17 cellular contexts compared by ENCODE assay signal in genomic region chr14:22487401-22487800, GRCh38.
A peak's percentile ranks its signal among the peaks of the same experiment; 100 is the strongest.
DNase-seq lines count a peak whose midpoint lies in the region; ATAC-seq and TF ChIP-seq lines count a peak whose summit lies in the region.
"Had no signal": no experiment of that assay in that cellular context is flagged by ENCODE, and none has a peak within 500 bp of the region (broad histone marks: within the 10 kb centered on the region; RNA-seq: fewer than 3 reads in every experiment).

No MANE protein-coding gene starts in this region.

- H3K4me3 Mint-ChIP-seq in CD4-positive, CD25-positive, alpha-beta regulatory T cell: peak overlapping the region; percentile 93 to 99 (median 96)
- H3K4me3 Mint-ChIP-seq in memory B cell: no peak overlapping the region

- H3K36me3 ChIP-seq in A673 (ENCODE audit: insufficient read depth, low read length, poor library complexity, severe bottlenecking) (no peaks in the 10 kb centered on the region), SU-DHL-6 (ENCODE audit: low read length) (no peaks in the 10 kb centered on the region)
- H3K36me3 ChIP-seq in CD4-positive, CD25-positive, alpha-beta regulatory T cell (ENCODE audit: control insufficient read depth, insufficient read depth, low read length): no peaks in the 10 kb centered on the region
- H3K36me3 ChIP-seq: pancreas, thoracic aorta had no signal

- H3K27me3 Mint-ChIP-seq in CD4-positive, CD25-positive, alpha-beta regulatory T cell: no peaks in the 10 kb centered on the region
- peaks cover 21% of the 10 kb centered on the region for H3K27me3 Mint-ChIP-seq in memory B cell

- no peak overlapping the region for H3K9ac ChIP-seq in SU-DHL-6 (ENCODE audit: low read length)

- POLR2A ChIA-PET in A673 (lab: Charles Lee; ENCODE audit: low non-redundant PET): no interaction called here

- H2AFZ ChIP-seq in SU-DHL-6 (ENCODE audit: low read depth, low read length, severe bottlenecking): no peak overlapping the region

- H3K9me3 ChIP-seq in A673 (ENCODE audit: low read depth, low read length, poor library complexity, severe bottlenecking) (no peaks in the 10 kb centered on the region), SU-DHL-6 (ENCODE audit: insufficient read depth, low read length) (no peaks in the 10 kb centered on the region)
- no peaks in the 10 kb centered on the region for H3K9me3 ChIP-seq in CD4-positive, CD25-positive, alpha-beta regulatory T cell (ENCODE audit: control insufficient read depth in 2 of 2, low read length in 2 of 2)
- H3K9me3 ChIP-seq: pancreas, thoracic aorta had no signal

- no peaks in the 10 kb centered on the region for H4K20me1 ChIP-seq in SU-DHL-6 (ENCODE audit: low read depth, low read length)

- H3K4me2 ChIP-seq in SU-DHL-6 (ENCODE audit: low read depth, low read length, poor library complexity, severe bottlenecking): no peak overlapping the region

- no peaks in the 10 kb centered on the region for H3K9me2 ChIP-seq in SU-DHL-6 (replicated peaks; ENCODE audit: insufficient read depth, low read length)

- no TSS peak for BruUV-seq in A673 (replicated peaks; lab: Mats Ljungman, UMichigan)

- intact Hi-C loops in A673 (cut with micrococcal nuclease; ENCODE audit: unreplicated experiment): no loop called here

- H3K27ac ChIP-seq in A673 (ENCODE audit: low read depth, low read length, poor library complexity, severe bottlenecking): peak overlapping the region; percentile 79
- peak overlapping the region; percentile 55 for H3K27ac ChIP-seq in CD4-positive, CD25-positive, alpha-beta regulatory T cell (ENCODE audit: insufficient read depth, low read length, poor library complexity, severe bottlenecking)
- H3K27ac ChIP-seq in SU-DHL-6 (ENCODE audit: low read depth, low read length): peak overlapping the region; percentile 96
- H3K27ac ChIP-seq: pancreas, thoracic aorta had no signal

- CTCF ChIA-PET in A673 (lab: Charles Lee): no interaction called here

- H3K27me3 ChIP-seq in A673 (replicated peaks; ENCODE audit: insufficient read depth, low read depth, low read length, poor library complexity) (no peaks in the 10 kb centered on the region), SU-DHL-6 (ENCODE audit: low read length) (no peaks in the 10 kb centered on the region)
- H3K27me3 ChIP-seq in CD4-positive, CD25-positive, alpha-beta regulatory T cell (ENCODE audit: control insufficient read depth, insufficient read depth, low read length): no peaks in the 10 kb centered on the region
- H3K27me3 ChIP-seq: pancreas had no signal

- TF ChIP-seq CTCF in A673 (conservative IDR thresholded peaks at IDR 0.05; ENCODE audit: low read depth, low read length) (no peak), SU-DHL-6 (IDR thresholded peaks at IDR 0.05; ENCODE audit: insufficient read depth, low read length, poor library complexity, severe bottlenecking) (no peak)

- H3K27ac Mint-ChIP-seq in CD4-positive, CD25-positive, alpha-beta regulatory T cell: peak overlapping the region in 2 of 3 donors; percentile 44 to 74
- peak overlapping the region; percentile 96 for H3K27ac Mint-ChIP-seq in memory B cell

- no peak for ATAC-seq in CD4-positive, CD25-positive, alpha-beta regulatory T cell (ENCODE audit: low read depth in 2 of 2)
- ATAC-seq in memory B cell (ENCODE audit: low read depth): no peak
- ATAC-seq in HG03108 (IDR thresholded peaks at IDR 0.05; ENCODE audit: unreplicated experiment): no peak
- no peak for ATAC-seq in GM18502 (IDR thresholded peaks at IDR 0.05; ENCODE audit: poor library complexity, unreplicated experiment)
- ATAC-seq in GM18909 (IDR thresholded peaks at IDR 0.05; ENCODE audit: poor library complexity, unreplicated experiment): no peak
- ATAC-seq: esophagus mucosa, pancreas had no signal

- H3K4me3 ChIP-seq in A673 (ENCODE audit: low read depth, low read length, poor library complexity, severe bottlenecking): no peak overlapping the region
- H3K4me3 ChIP-seq in CD4-positive, CD25-positive, alpha-beta regulatory T cell (ENCODE audit: low read depth, low read length): peak overlapping the region; percentile 82
- no peak overlapping the region for H3K4me3 ChIP-seq in SU-DHL-6 (ENCODE audit: insufficient read depth, low read length, poor library complexity, severe bottlenecking)
- H3K4me3 ChIP-seq: pancreas, thoracic aorta had no signal

- H3K79me2 ChIP-seq in SU-DHL-6 (ENCODE audit: insufficient read depth, low read length): no peaks in the 10 kb centered on the region

- peaks cover 26% of the 10 kb centered on the region for H3K36me3 Mint-ChIP-seq in CD4-positive, CD25-positive, alpha-beta regulatory T cell
- H3K36me3 Mint-ChIP-seq in memory B cell: no peaks in the 10 kb centered on the region

- peaks cover 93% of the 10 kb centered on the region for H3K4me1 ChIP-seq in A673 (ENCODE audit: insufficient read depth, low read length, poor library complexity, severe bottlenecking)
- H3K4me1 ChIP-seq in CD4-positive, CD25-positive, alpha-beta regulatory T cell (ENCODE audit: control insufficient read depth, insufficient read depth, low read length, poor library complexity, severe bottlenecking): no peaks in the 10 kb centered on the region
- H3K4me1 ChIP-seq: pancreas had no signal

- peaks cover 0 to 3% (median 0%) of the 10 kb centered on the region in 7 donors for H3K9me3 Mint-ChIP-seq in CD4-positive, CD25-positive, alpha-beta regulatory T cell
- no peaks in the 10 kb centered on the region for H3K9me3 Mint-ChIP-seq in memory B cell

- H3F3A ChIP-seq in SU-DHL-6 (ENCODE audit: insufficient read depth): peaks cover 54% of the 10 kb centered on the region

- H3K4me1 Mint-ChIP-seq in CD4-positive, CD25-positive, alpha-beta regulatory T cell: peaks cover 0 to 7% (median 0%) of the 10 kb centered on the region in 4 donors
- H3K4me1 Mint-ChIP-seq in memory B cell: peaks cover 77% of the 10 kb centered on the region

- DNase-seq in A673 (ENCODE audit: low spot score) (no peak), memory B cell (ENCODE audit: low spot score in 2 of 2) (no peak), mesenteric fat pad (ENCODE audit: low spot score) (no peak)
- DNase-seq in CD4-positive, CD25-positive, alpha-beta regulatory T cell: no peak
- DNase-seq: C1 segment of cervical spinal cord; islet precursor cell; NCI-H2029 treated with DMSO at 0.1 percent for 48 hours; NCI-H748 treated with DMSO at 0.1 percent for 48 hours; pancreas; RPMI8226; stimulated activated CD4-positive, alpha-beta T cell treated with anti-CD3 and anti-CD28 coated beads, Interleukin-12 subunit alpha, Interleukin-12 subunit beta, amount 100 ng/mL, for 4 hours had no signal
